11 cellular contexts compared by ENCODE assay signal in genomic region chr14:35347323-35348043, GRCh38. TPM values are rescaled to one million over a fixed set of nuclear protein-coding genes. Genes with fewer than 3 reads are reported as not detected.
DNase-seq lines count a peak whose midpoint lies in the region; ATAC-seq and TF ChIP-seq lines count a peak whose summit lies in the region.
"Had no signal": no experiment of that assay in that cellular context is flagged by ENCODE, and none has a peak within 500 bp of the region (broad histone marks: within the 10 kb centered on the region; RNA-seq: fewer than 3 reads in every experiment).

No MANE protein-coding gene starts in this region.

- no peaks in the 10 kb centered on the region for H3K9me3 ChIP-seq in testis
- H3K9me3 ChIP-seq: body of pancreas had no signal

- H3K4me1 Mint-ChIP-seq in activated T-cell treated with anti-CD3 and anti-CD28 coated beads, Interleukin-2, amount 50 U/mL, for 4 hours (ENCODE audit: low read depth), result no peaks in the 10 kb centered on the region
- H3K4me1 Mint-ChIP-seq in activated T-cell treated with anti-CD3 and anti-CD28 coated beads, Interleukin-2, amount 50 U/mL, for 24 hours (ENCODE audit: low read depth), result peaks cover 20% of the 10 kb centered on the region
- peaks cover 8% of the 10 kb centered on the region for H3K4me1 Mint-ChIP-seq in T-helper 2 cell treated with Interferon-gamma antibody and Interleukin-4, amounts not matched to agents 5 μg/mL and 100 μg/mL, for 36 hours (ENCODE audit: low read depth)

- no peaks in the 10 kb centered on the region for H3K36me3 Mint-ChIP-seq in activated T-cell treated with anti-CD3 and anti-CD28 coated beads, Interleukin-2, amount 50 U/mL, for 4 hours (ENCODE audit: insufficient read depth)
- no peaks in the 10 kb centered on the region for H3K36me3 Mint-ChIP-seq in activated T-cell treated with anti-CD3 and anti-CD28 coated beads, Interleukin-2, amount 50 U/mL, for 24 hours (ENCODE audit: low read depth)
- no peaks in the 10 kb centered on the region for H3K36me3 Mint-ChIP-seq in T-helper 2 cell treated with Interferon-gamma antibody and Interleukin-4, amounts not matched to agents 5 μg/mL and 100 μg/mL, for 36 hours (ENCODE audit: low read depth)

- no peak for TF ChIP-seq CTCF in testis (IDR thresholded peaks at IDR 0.05)

- H3K36me3 ChIP-seq in testis (ENCODE audit: low read depth, missing control alignments), result no peaks in the 10 kb centered on the region

- H3K4me1 ChIP-seq in testis, result peaks cover 22% of the 10 kb centered on the region

- H3K4me3 Mint-ChIP-seq in activated T-cell treated with anti-CD3 and anti-CD28 coated beads, Interleukin-2, amount 50 U/mL, for 4 hours, result no peak overlapping the region
- H3K4me3 Mint-ChIP-seq in activated T-cell treated with anti-CD3 and anti-CD28 coated beads, Interleukin-2, amount 50 U/mL, for 24 hours, result no peak overlapping the region
- H3K4me3 Mint-ChIP-seq in T-helper 2 cell treated with Interferon-gamma antibody and Interleukin-4, amounts not matched to agents 5 μg/mL and 100 μg/mL, for 36 hours, result no peak overlapping the region

- no peaks in the 10 kb centered on the region for H3K27me3 ChIP-seq in testis
- H3K27me3 ChIP-seq: body of pancreas had no signal

- no peak overlapping the region for H3K27ac Mint-ChIP-seq in activated T-cell treated with anti-CD3 and anti-CD28 coated beads, Interleukin-2, amount 50 U/mL, for 24 hours
- H3K27ac Mint-ChIP-seq in T-helper 2 cell treated with Interferon-gamma antibody and Interleukin-4, amounts not matched to agents 5 μg/mL and 100 μg/mL, for 36 hours, result no peak overlapping the region

- intact Hi-C loops in testis (cut with DNase I; ENCODE audit: low total_unique reads), result no loop called here

- DNase-seq in activated T-cell treated with anti-CD3 and anti-CD28 coated beads, Interleukin-2, amount 50 U/mL, for 4 hours, result no peak
- no peak for DNase-seq in activated T-cell treated with anti-CD3 and anti-CD28 coated beads, Interleukin-2, amount 50 U/mL, for 24 hours
- DNase-seq in NCI-H748 (lab: John Stamatoyannopoulos, UW; ENCODE audit: unreplicated experiment) (peak; percentile 71), left lobe of liver (ENCODE audit: low spot score) (no peak), testis (peak; percentile 82), HPDE6-E6E7 (ENCODE audit: extremely low spot score) (no peak), AG08395 (ENCODE audit: low spot score) (no peak)
- DNase-seq in T-helper 2 cell treated with Interferon-gamma antibody and Interleukin-4, amounts not matched to agents 5 μg/mL and 100 μg/mL, for 36 hours (ENCODE audit: low spot score), result no peak
- DNase-seq: erythroblast, T-helper 1 cell had no signal

- peak; percentile 40 to 54 for ATAC-seq in activated T-cell treated with anti-CD3 and anti-CD28 coated beads, Interleukin-2, amount 50 U/mL, for 4 hours
- ATAC-seq in left lobe of liver, result peak; percentile 64
- ATAC-seq: body of pancreas had no signal

- no peaks in the 10 kb centered on the region for H3K9me3 Mint-ChIP-seq in activated T-cell treated with anti-CD3 and anti-CD28 coated beads, Interleukin-2, amount 50 U/mL, for 4 hours
- no peaks in the 10 kb centered on the region for H3K9me3 Mint-ChIP-seq in activated T-cell treated with anti-CD3 and anti-CD28 coated beads, Interleukin-2, amount 50 U/mL, for 24 hours
- H3K9me3 Mint-ChIP-seq in T-helper 2 cell treated with Interferon-gamma antibody and Interleukin-4, amounts not matched to agents 5 μg/mL and 100 μg/mL, for 36 hours, result no peaks in the 10 kb centered on the region

- no peak overlapping the region for H3K4me3 ChIP-seq in testis
- H3K4me3 ChIP-seq: body of pancreas had no signal

- no peaks in the 10 kb centered on the region for H3K27me3 Mint-ChIP-seq in activated T-cell treated with anti-CD3 and anti-CD28 coated beads, Interleukin-2, amount 50 U/mL, for 4 hours (ENCODE audit: low read depth)
- H3K27me3 Mint-ChIP-seq in activated T-cell treated with anti-CD3 and anti-CD28 coated beads, Interleukin-2, amount 50 U/mL, for 24 hours, result no peaks in the 10 kb centered on the region
- H3K27me3 Mint-ChIP-seq in T-helper 2 cell treated with Interferon-gamma antibody and Interleukin-4, amounts not matched to agents 5 μg/mL and 100 μg/mL, for 36 hours (ENCODE audit: low read depth), result no peaks in the 10 kb centered on the region

- H3K27ac ChIP-seq in testis, result no peak overlapping the region
- H3K27ac ChIP-seq: body of pancreas had no signal

- TF ChIP-seq POLR2A in testis (IDR thresholded peaks at IDR 0.05), result no peak

- WGBS in testis, 2 donors, result 49 to 64% methylated on average over 13 of the region's 13 CpGs

RNA-seq across cellular contexts. Expression of gene PSMA6, which starts 55.3 kb away (rescaled TPM):
- 100 to 1,000 TPM; 562 to 636 (median 595) TPM for total RNA-seq in activated T-cell treated with anti-CD3 and anti-CD28 coated beads, Interleukin-2, amount 50 U/mL, for 4 hours
- total RNA-seq in left lobe of liver (72.0 TPM), testis (100 to 1,000 TPM; 147 to 257 TPM)
- 461 TPM for polyA plus RNA-seq in testis (ENCODE audit: insufficient read depth, low read depth, low replicate concordance)

RNA-seq across cellular contexts. Expression of gene NFKBIA, which starts 57.1 kb away (rescaled TPM):
- total RNA-seq in activated T-cell treated with anti-CD3 and anti-CD28 coated beads, Interleukin-2, amount 50 U/mL, for 4 hours, result 100 to 1,000 TPM; 530 to 701 (median 599) TPM
- total RNA-seq in left lobe of liver, result 116 TPM
- total RNA-seq in testis, result 100 to 1,000 TPM; 154 to 171 TPM
- 64.7 TPM for polyA plus RNA-seq in testis (ENCODE audit: insufficient read depth, low read depth, low replicate concordance)

Comparison
In these comparisons a context has a peak if more than half of its experiments do, and no peak if none do; other contexts are left out.
1. DNase-seq: peak in NCI-H748 (single experiment) and testis (single experiment); none in activated T-cell treated with anti-CD3 and anti-CD28 coated beads, Interleukin-2, amount 50 U/mL, for 4 hours (single experiment), activated T-cell treated with anti-CD3 and anti-CD28 coated beads, Interleukin-2, amount 50 U/mL, for 24 hours (single experiment), left lobe of liver (single experiment), HPDE6-E6E7 (single experiment), T-helper 2 cell treated with Interferon-gamma antibody and Interleukin-4, amounts not matched to agents 5 μg/mL and 100 μg/mL, for 36 hours (single experiment) and AG08395 (single experiment).